1 cellular context compared by ENCODE assay signal in the genomic region with DNA sequence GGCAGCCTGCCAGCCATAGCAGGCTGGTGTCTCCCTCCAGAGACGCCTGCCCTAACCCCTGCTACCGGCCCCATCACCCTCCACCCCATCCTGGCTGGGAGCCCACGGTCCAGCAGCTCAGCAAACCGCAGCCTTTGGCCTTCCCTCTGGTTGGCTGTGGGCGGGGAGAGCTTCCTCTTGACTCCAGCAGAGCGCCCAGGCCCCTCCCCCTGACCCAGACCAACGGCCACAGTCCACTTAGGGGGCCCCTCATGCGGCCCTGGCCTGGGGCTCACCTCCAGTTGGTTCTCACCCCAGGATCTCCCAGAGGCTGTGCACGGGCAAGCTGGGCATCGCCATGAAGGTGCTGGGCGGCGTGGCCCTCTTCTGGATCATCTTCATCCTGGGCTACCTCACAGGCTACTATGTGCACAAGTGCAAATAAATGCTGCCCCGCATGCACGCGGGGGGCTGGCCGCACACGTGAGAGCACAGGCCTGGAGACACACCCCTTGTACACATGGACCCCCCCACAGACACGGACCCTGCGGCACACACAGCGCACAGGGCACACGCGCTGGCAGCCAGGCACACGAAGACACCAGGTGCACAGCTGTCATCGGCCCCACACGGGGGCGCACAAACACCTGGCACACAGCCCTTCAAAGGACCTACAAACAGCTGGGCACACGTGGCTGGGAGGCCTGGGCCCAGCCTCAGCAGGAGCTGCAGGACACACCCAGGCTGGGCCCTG.
A peak's percentile ranks its signal among the peaks of the same experiment; 100 is the strongest.
TF ChIP-seq lines count a peak whose summit lies in the region.

No MANE protein-coding gene starts in this region.

TF ChIP-seq in HepG2, 621 proteins besides CTCF, POLR2A, EP300 and RAD21 (continued from another document and continues in another):
- TF ChIP-seq IKZF5 (CRISPR knock-in tag; IDR thresholded peaks at IDR 0.05), result 0 out of 2 replicates have a peak, but pooled peaks have one; percentile 53
- no peak for TF ChIP-seq SRSF4 (IDR thresholded peaks at IDR 0.05; ENCODE audit: low read depth, low read length, poor library complexity, severe bottlenecking)
- TF ChIP-seq MED1 (CRISPR knock-in tag; IDR thresholded peaks at IDR 0.05), result peak; percentile 65
- no peak for TF ChIP-seq ZKSCAN1 (IDR thresholded peaks at IDR 0.05; ENCODE audit: low read length)
- TF ChIP-seq, protein P1, sequence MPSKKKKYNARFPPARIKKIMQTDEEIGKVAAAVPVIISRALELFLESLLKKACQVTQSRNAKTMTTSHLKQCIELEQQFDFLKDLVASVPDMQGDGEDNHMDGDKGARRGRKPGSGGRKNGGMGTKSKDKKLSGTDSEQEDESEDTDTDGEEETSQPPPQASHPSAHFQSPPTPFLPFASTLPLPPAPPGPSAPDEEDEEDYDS (CRISPR knock-in tag; IDR thresholded peaks at IDR 0.05), result peak; percentile 13; the same call in 1 of the 2 replicates
- no peak for TF ChIP-seq SRF (IDR thresholded peaks at IDR 0.05; ENCODE audit: low read depth, low read length)
- TF ChIP-seq KDM6A (CRISPR knock-in tag; IDR thresholded peaks at IDR 0.05; ENCODE audit: low read depth), result peak; percentile 68
- TF ChIP-seq NONO (IDR thresholded peaks at IDR 0.05), result no peak
- TF ChIP-seq NONO (CRISPR knock-in tag; conservative IDR thresholded peaks at IDR 0.05), result peak; percentile 85; the same call in 1 of the 2 replicates
- peak; percentile 76; the same call in 1 of the 2 replicates for TF ChIP-seq AHDC1 (CRISPR knock-in tag; IDR thresholded peaks at IDR 0.05; ENCODE audit: borderline replicate concordance)
- TF ChIP-seq USF2 (IDR thresholded peaks at IDR 0.05; ENCODE audit: low read depth, low read length), result no peak
- TF ChIP-seq USF2 (CRISPR knock-in tag; IDR thresholded peaks at IDR 0.05; ENCODE audit: borderline replicate concordance), result peak; percentile 57
- no peak for TF ChIP-seq GATA4 (IDR thresholded peaks at IDR 0.05; ENCODE audit: borderline replicate concordance, low read depth)
- no peak for TF ChIP-seq PHF5A (CRISPR knock-in tag; IDR thresholded peaks at IDR 0.05; ENCODE audit: low read depth, unreplicated experiment)
- peak; percentile 86 for TF ChIP-seq ZNF232 (CRISPR knock-in tag; IDR thresholded peaks at IDR 0.05; ENCODE audit: borderline replicate concordance)
- TF ChIP-seq GPN1 (CRISPR knock-in tag; IDR thresholded peaks at IDR 0.05; ENCODE audit: borderline replicate concordance), result no peak
- no peak for TF ChIP-seq CC2D1A (CRISPR knock-in tag; IDR thresholded peaks at IDR 0.05)
- TF ChIP-seq ZSCAN12 (CRISPR knock-in tag; IDR thresholded peaks at IDR 0.05), result no peak
- peak; percentile 78 for TF ChIP-seq RXRA (CRISPR knock-in tag; IDR thresholded peaks at IDR 0.05)
- TF ChIP-seq SRSF1 (optimal IDR thresholded peaks at IDR 0.05; ENCODE audit: low read depth, low read length), result no peak
- TF ChIP-seq TGIF2 (CRISPR knock-in tag; IDR thresholded peaks at IDR 0.05), result peak; percentile 87; the same call in 1 of the 2 replicates
- peak; percentile 35 for TF ChIP-seq SOX5 (CRISPR knock-in tag; IDR thresholded peaks at IDR 0.05; ENCODE audit: borderline replicate concordance)
- peak; percentile 81 for TF ChIP-seq ASH2L (IDR thresholded peaks at IDR 0.05; ENCODE audit: insufficient read length, low read depth, low read length)
- 0 out of 2 replicates have a peak, but pooled peaks have one; percentile 19 for TF ChIP-seq FOSL1 (CRISPR knock-in tag; IDR thresholded peaks at IDR 0.05; ENCODE audit: borderline replicate concordance)
- no peak for TF ChIP-seq MTF2 (CRISPR knock-in tag; IDR thresholded peaks at IDR 0.05; ENCODE audit: borderline replicate concordance)
- TF ChIP-seq, protein P2, sequence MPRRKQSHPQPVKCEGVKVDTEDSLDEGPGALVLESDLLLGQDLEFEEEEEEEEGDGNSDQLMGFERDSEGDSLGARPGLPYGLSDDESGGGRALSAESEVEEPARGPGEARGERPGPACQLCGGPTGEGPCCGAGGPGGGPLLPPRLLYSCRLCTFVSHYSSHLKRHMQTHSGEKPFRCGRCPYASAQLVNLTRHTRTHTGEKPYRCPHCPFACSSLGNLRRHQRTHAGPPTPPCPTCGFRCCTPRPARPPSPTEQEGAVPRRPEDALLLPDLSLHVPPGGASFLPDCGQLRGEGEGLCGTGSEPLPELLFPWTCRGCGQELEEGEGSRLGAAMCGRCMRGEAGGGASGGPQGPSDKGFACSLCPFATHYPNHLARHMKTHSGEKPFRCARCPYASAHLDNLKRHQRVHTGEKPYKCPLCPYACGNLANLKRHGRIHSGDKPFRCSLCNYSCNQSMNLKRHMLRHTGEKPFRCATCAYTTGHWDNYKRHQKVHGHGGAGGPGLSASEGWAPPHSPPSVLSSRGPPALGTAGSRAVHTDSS (CRISPR knock-in tag; conservative IDR thresholded peaks at IDR 0.05), result no peak
- TF ChIP-seq ZNF776 (CRISPR knock-in tag; IDR thresholded peaks at IDR 0.05), result peak; percentile 67; the same call in 1 of the 2 replicates
- TF ChIP-seq NFE2L1 (CRISPR knock-in tag; IDR thresholded peaks at IDR 0.05; ENCODE audit: borderline replicate concordance), result 0 out of 2 replicates have a peak, but pooled peaks have one; percentile 47
- TF ChIP-seq ELF1 (CRISPR knock-in tag; IDR thresholded peaks at IDR 0.05), result no peak; the same call in 1 of the 2 replicates
- no peak for TF ChIP-seq ZNF24 (IDR thresholded peaks at IDR 0.05)
- TF ChIP-seq DPF2 (CRISPR knock-in tag; IDR thresholded peaks at IDR 0.05; ENCODE audit: borderline replicate concordance, low read depth), result 0 out of 2 replicates have a peak, but pooled peaks have one; percentile 15
- TF ChIP-seq ZFAT (CRISPR knock-in tag; conservative IDR thresholded peaks at IDR 0.05), result peak; percentile 51; the same call in 1 of the 2 replicates
- TF ChIP-seq THYN1 (CRISPR knock-in tag; IDR thresholded peaks at IDR 0.05; ENCODE audit: borderline replicate concordance, low read depth), result no peak
- TF ChIP-seq HNF1A (IDR thresholded peaks at IDR 0.05; ENCODE audit: low read depth), result 0 out of 2 replicates have a peak, but pooled peaks have one; percentile 10
- peak; percentile 45; the same call in 1 of the 2 replicates for TF ChIP-seq HNF1A (CRISPR knock-in tag; IDR thresholded peaks at IDR 0.05; ENCODE audit: borderline replicate concordance)
- TF ChIP-seq, protein P3, sequence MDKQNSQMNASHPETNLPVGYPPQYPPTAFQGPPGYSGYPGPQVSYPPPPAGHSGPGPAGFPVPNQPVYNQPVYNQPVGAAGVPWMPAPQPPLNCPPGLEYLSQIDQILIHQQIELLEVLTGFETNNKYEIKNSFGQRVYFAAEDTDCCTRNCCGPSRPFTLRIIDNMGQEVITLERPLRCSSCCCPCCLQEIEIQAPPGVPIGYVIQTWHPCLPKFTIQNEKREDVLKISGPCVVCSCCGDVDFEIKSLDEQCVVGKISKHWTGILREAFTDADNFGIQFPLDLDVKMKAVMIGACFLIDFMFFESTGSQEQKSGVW (CRISPR knock-in tag; IDR thresholded peaks at IDR 0.05; ENCODE audit: borderline replicate concordance), result no peak
- TF ChIP-seq GABPA (IDR thresholded peaks at IDR 0.05; ENCODE audit: low read depth, low read length), result no peak
- TF ChIP-seq GABPA (CRISPR knock-in tag; IDR thresholded peaks at IDR 0.05; ENCODE audit: low read depth), result 0 out of 2 replicates have a peak, but pooled peaks have one; percentile 40
- TF ChIP-seq, protein P4, sequence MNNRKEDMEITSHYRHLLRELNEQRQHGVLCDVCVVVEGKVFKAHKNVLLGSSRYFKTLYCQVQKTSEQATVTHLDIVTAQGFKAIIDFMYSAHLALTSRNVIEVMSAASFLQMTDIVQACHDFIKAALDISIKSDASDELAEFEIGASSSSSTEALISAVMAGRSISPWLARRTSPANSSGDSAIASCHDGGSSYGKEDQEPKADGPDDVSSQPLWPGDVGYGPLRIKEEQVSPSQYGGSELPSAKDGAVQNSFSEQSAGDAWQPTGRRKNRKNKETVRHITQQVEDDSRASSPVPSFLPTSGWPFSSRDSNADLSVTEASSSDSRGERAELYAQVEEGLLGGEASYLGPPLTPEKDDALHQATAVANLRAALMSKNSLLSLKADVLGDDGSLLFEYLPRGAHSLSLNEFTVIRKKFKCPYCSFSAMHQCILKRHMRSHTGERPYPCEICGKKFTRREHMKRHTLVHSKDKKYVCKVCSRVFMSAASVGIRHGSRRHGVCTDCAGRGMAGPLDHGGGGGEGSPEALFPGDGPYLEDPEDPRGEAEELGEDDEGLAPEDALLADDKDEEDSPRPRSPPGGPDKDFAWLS (CRISPR knock-in tag; IDR thresholded peaks at IDR 0.05; ENCODE audit: borderline replicate concordance), result no peak
